8 cellular contexts compared by ENCODE assay signal in the genomic region with DNA sequence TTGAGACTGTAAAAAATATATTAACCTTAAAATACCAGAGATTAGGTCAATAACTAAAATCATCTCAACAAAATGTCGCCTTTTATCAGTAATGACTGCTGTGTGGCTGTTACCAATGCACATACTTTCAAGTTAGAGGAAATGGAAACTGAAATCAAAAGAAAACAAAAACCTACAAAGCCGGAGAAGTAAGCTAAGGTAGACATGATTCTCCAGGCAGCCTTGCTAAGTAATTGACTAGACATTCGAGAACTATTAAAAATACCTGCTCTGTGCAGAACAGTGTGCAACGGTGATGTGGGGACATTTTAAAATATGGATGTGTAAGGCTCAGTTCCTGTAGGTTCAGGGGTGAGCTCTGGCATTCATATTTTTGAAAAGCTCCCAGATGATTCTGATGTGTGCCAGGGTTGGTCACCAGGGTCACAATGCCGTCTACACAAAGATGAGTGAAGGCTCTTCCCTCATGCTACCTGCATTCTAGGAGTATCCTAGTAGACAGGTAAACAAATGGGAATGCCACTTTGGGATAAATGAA. TPM values are rescaled to one million over a fixed set of nuclear protein-coding genes. Genes with fewer than 3 reads are reported as not detected.
A peak's percentile ranks its signal among the peaks of the same experiment; 100 is the strongest.
DNase-seq lines count a peak whose midpoint lies in the region; ATAC-seq and TF ChIP-seq lines count a peak whose summit lies in the region.

No MANE protein-coding gene starts in this region.

- H3K27ac ChIP-seq in stomach: peak overlapping the region; percentile 80 to 98 (median 93)

- H3K4me1 Mint-ChIP-seq in activated CD8-positive, alpha-beta T cell treated with anti-CD3 and anti-CD28 coated beads, Interleukin-2, amount 10 ng/mL, durations not matched to agents 7 days and 5 days (ENCODE audit: low read depth): peaks cover 57% of the 10 kb centered on the region

- no peaks in the 10 kb centered on the region for H3K9me3 Mint-ChIP-seq in activated CD8-positive, alpha-beta T cell treated with anti-CD3 and anti-CD28 coated beads, Interleukin-2, amount 10 ng/mL, durations not matched to agents 7 days and 5 days (ENCODE audit: insufficient read depth)

- H3K4me1 ChIP-seq in stomach: peaks cover 14 to 29% (median 24%) of the 10 kb centered on the region in 4 donors

- no peak for TF ChIP-seq POLR2A in stomach (IDR thresholded peaks at IDR 0.05)

- POLR2A ChIA-PET in activated CD8-positive, alpha-beta T cell treated with anti-CD3 and anti-CD28 coated beads, Interleukin-2, amount 10 ng/mL, durations not matched to agents 7 days and 5 days (lab: Charles Lee): interaction anchor here (0.7 to 4.7 kb wide), 21 partner anchors 9 to 886 kb away, joined by 3 to 37 read pairs (median 5); partner anchors contain the start of genes AKAP11 and DNAJC15

- H3K9me3 ChIP-seq in iPS-18c (ENCODE audit: control insufficient read depth, insufficient read depth, low read length) (no peaks in the 10 kb centered on the region), stomach (no peaks in the 10 kb centered on the region)

- intact Hi-C loops in stomach (cut with DNase I; ENCODE audit: low total_unique reads): no loop called here

- H3K27me3 Mint-ChIP-seq in activated CD8-positive, alpha-beta T cell treated with anti-CD3 and anti-CD28 coated beads, Interleukin-2, amount 10 ng/mL, durations not matched to agents 7 days and 5 days (ENCODE audit: low read depth): no peaks in the 10 kb centered on the region

- H3K4me3 Mint-ChIP-seq in activated CD8-positive, alpha-beta T cell treated with anti-CD3 and anti-CD28 coated beads, Interleukin-2, amount 10 ng/mL, durations not matched to agents 7 days and 5 days: peak overlapping the region; percentile 89

- peaks cover 30% of the 10 kb centered on the region for H3K36me3 Mint-ChIP-seq in activated CD8-positive, alpha-beta T cell treated with anti-CD3 and anti-CD28 coated beads, Interleukin-2, amount 10 ng/mL, durations not matched to agents 7 days and 5 days (ENCODE audit: low read depth)

- H3K36me3 ChIP-seq in stomach: no peaks in the 10 kb centered on the region

- no peaks in the 10 kb centered on the region for H3K27me3 ChIP-seq in stomach

- TF ChIP-seq EP300 in stomach (IDR thresholded peaks at IDR 0.05): no peak

- peak; percentile 49 for ATAC-seq in HG03095 (IDR thresholded peaks at IDR 0.05; ENCODE audit: unreplicated experiment)
- peak; percentile 62 for ATAC-seq in activated CD8-positive, alpha-beta T cell treated with anti-CD3 and anti-CD28 coated beads, Interleukin-2, amount 10 ng/mL, durations not matched to agents 7 days and 5 days

- H3K4me3 ChIP-seq in iPS-18c (ENCODE audit: insufficient read depth, low read depth, low read length) (peak overlapping the region; percentile 56; the same call in 1 of the 2 replicates), stomach (peak overlapping the region; percentile 63 to 79 (median 72))

- no peak for TF ChIP-seq CTCF in stomach (IDR thresholded peaks at IDR 0.05)

- CTCF ChIA-PET in activated CD8-positive, alpha-beta T cell treated with anti-CD3 and anti-CD28 coated beads, Interleukin-2, amount 10 ng/mL, durations not matched to agents 7 days and 5 days (lab: Charles Lee): interaction anchor here (0.7 to 3.9 kb wide), 9 partner anchors 10 to 104 kb away, joined by 3 to 33 read pairs (median 3); partner anchors contain the start of gene DNAJC15

- DNase-seq in NOMO-1 treated with DMSO at 0.1 percent for 48 hours (lab: John Stamatoyannopoulos, UW; ENCODE audit: unreplicated experiment) (peak; percentile 44), NOMO-1 treated with dmso at 0.1 percent for 144 hours (lab: John Stamatoyannopoulos, UW; ENCODE audit: unreplicated experiment) (no peak), stomach (no peak), AML-193 (lab: John Stamatoyannopoulos, UW) (no peak), KG1 (lab: John Stamatoyannopoulos, UW) (no peak)
- peak; percentile 34 for DNase-seq in activated CD8-positive, alpha-beta T cell treated with anti-CD3 and anti-CD28 coated beads, Interleukin-2, amount 10 ng/mL, durations not matched to agents 7 days and 5 days

- 16 to 34% (median 18%) methylated on average over 5 of the region's 5 CpGs for WGBS in stomach, 5 donors

- H3K27ac Mint-ChIP-seq in activated CD8-positive, alpha-beta T cell treated with anti-CD3 and anti-CD28 coated beads, Interleukin-2, amount 10 ng/mL, durations not matched to agents 7 days and 5 days: peak overlapping the region; percentile 99

RNA-seq across cellular contexts. Expression of gene EPSTI1, which starts 0.6 kb away (rescaled TPM):
- total RNA-seq in activated CD8-positive, alpha-beta T cell treated with anti-CD3 and anti-CD28 coated beads, Interleukin-2, amount 10 ng/mL, durations not matched to agents 7 days and 5 days: 10 to 100 TPM; 59.0 to 68.1 TPM
- 100 to 1,000 TPM in 1 of 5 donors, 10 to 100 TPM in 1, 1 to 10 TPM in 2, not detected in 1; 3.8 to 115 (median 12.8) TPM for total RNA-seq in stomach
- polyA plus RNA-seq in stomach: 1 to 10 TPM; 3.5 to 5.2 (median 4.2) TPM

RNA-seq across cellular contexts. Expression of gene DNAJC15, which starts 30.7 kb away (rescaled TPM):
- total RNA-seq in activated CD8-positive, alpha-beta T cell treated with anti-CD3 and anti-CD28 coated beads, Interleukin-2, amount 10 ng/mL, durations not matched to agents 7 days and 5 days: 10 to 100 TPM; 12.3 to 14.2 TPM
- total RNA-seq in stomach: 10 to 100 TPM in 1 of 5 donors, 1 to 10 TPM in 4; 4.5 to 16.3 (median 5.8) TPM
- polyA plus RNA-seq in stomach: 10 to 100 TPM; 12.4 to 19.3 (median 12.4) TPM

Comparison
In these comparisons a context has a peak if more than half of its experiments do, and no peak if none do; other contexts are left out.
1. DNase-seq: peak in NOMO-1 treated with DMSO at 0.1 percent for 48 hours (single experiment) and activated CD8-positive, alpha-beta T cell treated with anti-CD3 and anti-CD28 coated beads, Interleukin-2, amount 10 ng/mL, durations not matched to agents 7 days and 5 days (single experiment); none in NOMO-1 treated with dmso at 0.1 percent for 144 hours (single experiment), stomach (single experiment), AML-193 (0 of 2) and KG1 (single experiment).